1 cellular context compared by ENCODE assay signal in the genomic region with DNA sequence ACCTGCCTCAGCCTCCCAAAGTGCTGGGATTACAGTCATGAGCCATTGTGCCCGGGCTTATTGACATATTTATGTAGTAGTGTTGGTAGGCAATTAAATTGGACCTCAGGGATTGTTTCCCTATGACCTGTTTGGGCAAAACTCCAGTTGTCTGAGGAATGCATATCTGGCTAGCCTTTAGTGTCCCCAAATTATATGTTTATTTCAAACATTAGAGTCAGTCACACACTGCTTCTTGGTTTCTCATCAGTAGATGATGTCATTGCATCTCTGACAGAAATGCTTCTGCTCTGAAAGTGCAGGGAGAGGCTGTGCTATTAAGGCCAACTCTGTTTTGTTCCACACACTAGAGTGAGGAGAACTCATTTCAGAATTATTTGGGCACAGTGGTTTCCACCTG.
TF ChIP-seq lines count a peak whose summit lies in the region.

No MANE protein-coding gene starts in this region.

TF ChIP-seq in HEK293, 187 proteins besides CTCF, POLR2A, EP300 and RAD21 (continued from another document and continues in another):
- TF ChIP-seq WT1 (tag by site-specific recombination; IDR thresholded peaks at IDR 0.05) (0 out of 2 replicates have a peak, but pooled peaks have one; percentile 34), ZNF23 (tag by site-specific recombination; IDR thresholded peaks at IDR 0.05; ENCODE audit: borderline replicate concordance) (no peak), FEZF1 (tag by site-specific recombination; IDR thresholded peaks at IDR 0.05) (no peak), ZNF112 (tag by site-specific recombination; IDR thresholded peaks at IDR 0.05) (no peak), ZNF654 (tag by site-specific recombination; IDR thresholded peaks at IDR 0.05; ENCODE audit: low read depth) (no peak), ATF2 (tag by site-specific recombination; IDR thresholded peaks at IDR 0.05; ENCODE audit: low read depth) (peak; percentile 96), EGR2 (tag by site-specific recombination; IDR thresholded peaks at IDR 0.05; ENCODE audit: low read depth) (no peak), REPIN1 (tag by site-specific recombination; IDR thresholded peaks at IDR 0.05; ENCODE audit: low read depth) (no peak), ZNF37A (tag by site-specific recombination; IDR thresholded peaks at IDR 0.05) (no peak), ZNF174 (tag by site-specific recombination; IDR thresholded peaks at IDR 0.05) (no peak), MYNN (tag by site-specific recombination; IDR thresholded peaks at IDR 0.05; ENCODE audit: borderline replicate concordance) (no peak), ZFP37 (tag by site-specific recombination; IDR thresholded peaks at IDR 0.05) (no peak), SCRT2 (tag by site-specific recombination; IDR thresholded peaks at IDR 0.05) (0 out of 2 replicates have a peak, but pooled peaks have one; percentile 10), ZNF629 (tag by site-specific recombination; IDR thresholded peaks at IDR 0.05) (peak; percentile 90), ZNF48 (tag by site-specific recombination; IDR thresholded peaks at IDR 0.05) (no peak), ZNF114 (tag by site-specific recombination; IDR thresholded peaks at IDR 0.05) (no peak), ZNF280C (tag by site-specific recombination; IDR thresholded peaks at IDR 0.05) (no peak), PRDM1 (tag by site-specific recombination; IDR thresholded peaks at IDR 0.05) (no peak), ZNF133 (tag by site-specific recombination; IDR thresholded peaks at IDR 0.05) (no peak), ZNF621 (tag by site-specific recombination; IDR thresholded peaks at IDR 0.05) (no peak), ZNF416 (tag by site-specific recombination; IDR thresholded peaks at IDR 0.05) (no peak), ZNF426 (tag by site-specific recombination; IDR thresholded peaks at IDR 0.05) (no peak), GLI2 (tag by site-specific recombination; IDR thresholded peaks at IDR 0.05; ENCODE audit: borderline replicate concordance, low read depth) (no peak), ZFHX2 (tag by site-specific recombination; conservative IDR thresholded peaks at IDR 0.05) (no peak), BCL6B (tag by site-specific recombination; IDR thresholded peaks at IDR 0.05) (no peak), ZNF16 (tag by site-specific recombination; IDR thresholded peaks at IDR 0.05; ENCODE audit: low read depth) (no peak), KLF16 (tag by site-specific recombination; IDR thresholded peaks at IDR 0.05) (no peak), TRIM28 (IDR thresholded peaks at IDR 0.05; ENCODE audit: borderline replicate concordance, low read length) (no peak), ZNF335 (tag by site-specific recombination; conservative IDR thresholded peaks at IDR 0.05) (no peak), ZNF776 (tag by site-specific recombination; IDR thresholded peaks at IDR 0.05; ENCODE audit: borderline replicate concordance) (no peak), ZBTB20 (tag by site-specific recombination; IDR thresholded peaks at IDR 0.05) (no peak), ZNF350 (tag by site-specific recombination; IDR thresholded peaks at IDR 0.05) (no peak), ZNF558 (tag by site-specific recombination; IDR thresholded peaks at IDR 0.05) (no peak; the same call in 1 of the 2 replicates), ZSCAN5A (tag by site-specific recombination; IDR thresholded peaks at IDR 0.05) (no peak), ZNF830 (tag by site-specific recombination; IDR thresholded peaks at IDR 0.05; ENCODE audit: low read depth) (no peak), ZNF394 (tag by site-specific recombination; IDR thresholded peaks at IDR 0.05; ENCODE audit: borderline replicate concordance) (no peak), ZNF529 (tag by site-specific recombination; IDR thresholded peaks at IDR 0.05; ENCODE audit: insufficient replicate concordance) (no peak), ZNF658 (tag by site-specific recombination; IDR thresholded peaks at IDR 0.05) (no peak), ZNF169 (tag by site-specific recombination; IDR thresholded peaks at IDR 0.05) (no peak), HOXA7 (CRISPR knock-in tag; IDR thresholded peaks at IDR 0.05; ENCODE audit: borderline replicate concordance) (no peak), ZSCAN4 (tag by site-specific recombination; IDR thresholded peaks at IDR 0.05) (no peak), INSM2 (tag by site-specific recombination; IDR thresholded peaks at IDR 0.05) (peak; percentile 61; the same call in 1 of the 2 replicates), KLF7 (tag by site-specific recombination; IDR thresholded peaks at IDR 0.05; ENCODE audit: borderline replicate concordance) (no peak), ZBTB26 (tag by site-specific recombination; optimal IDR thresholded peaks at IDR 0.05) (no peak), ZNF707 (tag by site-specific recombination; IDR thresholded peaks at IDR 0.05) (no peak), ZNF501 (tag by site-specific recombination; IDR thresholded peaks at IDR 0.05) (no peak), ZNF664 (tag by site-specific recombination; IDR thresholded peaks at IDR 0.05) (no peak), ZNF791 (tag by site-specific recombination; IDR thresholded peaks at IDR 0.05) (no peak), ZNF626 (tag by site-specific recombination; IDR thresholded peaks at IDR 0.05) (no peak), ZBTB7A (tag by site-specific recombination; IDR thresholded peaks at IDR 0.05; ENCODE audit: low read depth) (no peak), ZNF138 (tag by site-specific recombination; IDR thresholded peaks at IDR 0.05; ENCODE audit: borderline replicate concordance) (no peak)
- TF ChIP-seq, protein P1, sequence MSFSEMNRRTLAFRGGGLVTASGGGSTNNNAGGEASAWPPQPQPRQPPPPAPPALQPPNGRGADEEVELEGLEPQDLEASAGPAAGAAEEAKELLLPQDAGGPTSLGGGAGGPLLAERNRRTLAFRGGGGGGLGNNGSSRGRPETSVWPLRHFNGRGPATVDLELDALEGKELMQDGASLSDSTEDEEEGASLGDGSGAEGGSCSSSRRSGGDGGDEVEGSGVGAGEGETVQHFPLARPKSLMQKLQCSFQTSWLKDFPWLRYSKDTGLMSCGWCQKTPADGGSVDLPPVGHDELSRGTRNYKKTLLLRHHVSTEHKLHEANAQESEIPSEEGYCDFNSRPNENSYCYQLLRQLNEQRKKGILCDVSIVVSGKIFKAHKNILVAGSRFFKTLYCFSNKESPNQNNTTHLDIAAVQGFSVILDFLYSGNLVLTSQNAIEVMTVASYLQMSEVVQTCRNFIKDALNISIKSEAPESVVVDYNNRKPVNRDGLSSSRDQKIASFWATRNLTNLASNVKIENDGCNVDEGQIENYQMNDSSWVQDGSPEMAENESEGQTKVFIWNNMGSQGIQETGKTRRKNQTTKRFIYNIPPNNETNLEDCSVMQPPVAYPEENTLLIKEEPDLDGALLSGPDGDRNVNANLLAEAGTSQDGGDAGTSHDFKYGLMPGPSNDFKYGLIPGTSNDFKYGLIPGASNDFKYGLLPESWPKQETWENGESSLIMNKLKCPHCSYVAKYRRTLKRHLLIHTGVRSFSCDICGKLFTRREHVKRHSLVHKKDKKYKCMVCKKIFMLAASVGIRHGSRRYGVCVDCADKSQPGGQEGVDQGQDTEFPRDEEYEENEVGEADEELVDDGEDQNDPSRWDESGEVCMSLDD (tag by site-specific recombination; IDR thresholded peaks at IDR 0.05), result no peak
- TF ChIP-seq, protein P2, sequence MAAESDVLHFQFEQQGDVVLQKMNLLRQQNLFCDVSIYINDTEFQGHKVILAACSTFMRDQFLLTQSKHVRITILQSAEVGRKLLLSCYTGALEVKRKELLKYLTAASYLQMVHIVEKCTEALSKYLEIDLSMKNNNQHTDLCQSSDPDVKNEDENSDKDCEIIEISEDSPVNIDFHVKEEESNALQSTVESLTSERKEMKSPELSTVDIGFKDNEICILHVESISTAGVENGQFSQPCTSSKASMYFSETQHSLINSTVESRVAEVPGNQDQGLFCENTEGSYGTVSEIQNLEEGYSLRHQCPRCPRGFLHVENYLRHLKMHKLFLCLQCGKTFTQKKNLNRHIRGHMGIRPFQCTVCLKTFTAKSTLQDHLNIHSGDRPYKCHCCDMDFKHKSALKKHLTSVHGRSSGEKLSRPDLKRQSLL (tag by site-specific recombination; IDR thresholded peaks at IDR 0.05), result no peak
